8 cellular contexts compared by ENCODE assay signal in genomic region chr17:78356163-78356713, GRCh38. TPM values are rescaled to one million over a fixed set of nuclear protein-coding genes. Genes with fewer than 3 reads are reported as not detected.
DNase-seq lines count a peak whose midpoint lies in the region; ATAC-seq and TF ChIP-seq lines count a peak whose summit lies in the region.

No MANE protein-coding gene starts in this region.

- TF ChIP-seq POLR2A in gastroesophageal sphincter (IDR thresholded peaks at IDR 0.05) (peak in 1 of 2 donors; percentile 61), uterus (IDR thresholded peaks at IDR 0.05) (no peak)

- peak; percentile 90 to 95 for DNase-seq in activated T-cell treated with anti-CD3 and anti-CD28 coated beads, Interleukin-2, amount 50 U/mL, for 72 hours
- peak; percentile 81 for DNase-seq in stimulated activated CD4-positive, alpha-beta T cell treated with anti-CD3 and anti-CD28 coated beads, Interleukin-12 subunit alpha, Interleukin-12 subunit beta, amount 100 ng/mL, for 4 hours
- DNase-seq in NCI-H2029 (lab: John Stamatoyannopoulos, UW) (no peak), uterus (no peak)

- peaks cover 15 to 19% of the 10 kb centered on the region in 2 donors for H3K36me3 Mint-ChIP-seq in activated T-cell treated with anti-CD3 and anti-CD28 coated beads, Interleukin-2, amount 50 U/mL, for 72 hours (ENCODE audit: insufficient read depth in 2 of 2)

- H3K36me3 ChIP-seq in gastroesophageal sphincter (peaks cover 0 to 26% of the 10 kb centered on the region in 2 donors), uterus (no peaks in the 10 kb centered on the region)

- 9 to 45% methylated on average over 4 to 7 of the region's 15 CpGs for WGBS in gastroesophageal sphincter (ENCODE audit: low coverage in 1 of 2), 2 donors

- no peaks in the 10 kb centered on the region for H3K9me3 ChIP-seq in gastroesophageal sphincter
- no peaks in the 10 kb centered on the region for H3K9me3 ChIP-seq in uterus

- TF ChIP-seq CTCF in gastroesophageal sphincter (IDR thresholded peaks at IDR 0.05) (no peak), uterus (IDR thresholded peaks at IDR 0.05) (no peak)

- H3K4me3 ChIP-seq in gastroesophageal sphincter (peak overlapping the region in 1 of 2 donors; percentile 57), uterus (no peak overlapping the region)

- H3K27ac Mint-ChIP-seq in activated T-cell treated with anti-CD3 and anti-CD28 coated beads, Interleukin-2, amount 50 U/mL, for 72 hours = peak overlapping the region; percentile 91

- H3K27me3 ChIP-seq in gastroesophageal sphincter (no peaks in the 10 kb centered on the region), uterus (no peaks in the 10 kb centered on the region)

- peaks cover 48% of the 10 kb centered on the region for H3K4me1 Mint-ChIP-seq in activated T-cell treated with anti-CD3 and anti-CD28 coated beads, Interleukin-2, amount 50 U/mL, for 72 hours (ENCODE audit: low read depth)

- intact Hi-C loops in uterus (cut with DNase I; ENCODE audit: low total_unique reads) = no loop called here

- TF ChIP-seq EP300 in gastroesophageal sphincter (IDR thresholded peaks at IDR 0.05) = no peak

- peak overlapping the region; percentile 86 to 96 for H3K4me3 Mint-ChIP-seq in activated T-cell treated with anti-CD3 and anti-CD28 coated beads, Interleukin-2, amount 50 U/mL, for 72 hours

- peak overlapping the region; percentile 53 to 96 (median 90) for H3K27ac ChIP-seq in gastroesophageal sphincter
- peak overlapping the region in 1 of 2 donors; percentile 95 for H3K27ac ChIP-seq in uterus

- H3K4me1 ChIP-seq in gastroesophageal sphincter = peaks cover 20 to 92% (median 50%) of the 10 kb centered on the region in 3 donors
- peaks cover 8 to 24% of the 10 kb centered on the region in 2 donors for H3K4me1 ChIP-seq in uterus

- ATAC-seq in GM18868 (IDR thresholded peaks at IDR 0.05; ENCODE audit: unreplicated experiment) = peak; percentile 79
- ATAC-seq in HG02938 (IDR thresholded peaks at IDR 0.05; ENCODE audit: unreplicated experiment) = peak; percentile 57
- ATAC-seq in activated T-cell treated with anti-CD3 and anti-CD28 coated beads, Interleukin-2, amount 50 U/mL, for 72 hours (replicated peaks in 1 of 2) = peak; percentile 60 to 61
- ATAC-seq in gastroesophageal sphincter = no peak

- H3K9me3 Mint-ChIP-seq in activated T-cell treated with anti-CD3 and anti-CD28 coated beads, Interleukin-2, amount 50 U/mL, for 72 hours = no peaks in the 10 kb centered on the region

- no peaks in the 10 kb centered on the region for H3K27me3 Mint-ChIP-seq in activated T-cell treated with anti-CD3 and anti-CD28 coated beads, Interleukin-2, amount 50 U/mL, for 72 hours (ENCODE audit: low read depth)

TF ChIP-seq in PFSK-1, 5 proteins besides CTCF, POLR2A, EP300 and RAD21:
- peak; percentile 51; the same call in 1 of the 2 replicates for TF ChIP-seq POLR2AphosphoS5 (IDR thresholded peaks at IDR 0.05; ENCODE audit: low read depth, low read length)
- no peak for TF ChIP-seq SIN3A (IDR thresholded peaks at IDR 0.05; ENCODE audit: borderline replicate concordance, insufficient read depth, low read length)
- no peak for TF ChIP-seq FOXP2 (optimal IDR thresholded peaks at IDR 0.05; ENCODE audit: borderline replicate concordance, extremely low read depth, extremely low read length, insufficient read depth)
- no peak for TF ChIP-seq TAF1 (IDR thresholded peaks at IDR 0.05; ENCODE audit: borderline replicate concordance, insufficient read depth, low read length)

RNA-seq across cellular contexts. Expression of gene SOCS3, which starts 3.6 kb away (rescaled TPM):
- 15.1 TPM for polyA plus RNA-seq in PFSK-1 (2012; ENCODE audit: insufficient read length, low read depth)
- total RNA-seq in activated T-cell treated with anti-CD3 and anti-CD28 coated beads, Interleukin-2, amount 50 U/mL, for 72 hours = 100 to 1,000 TPM; 164 to 212 TPM
- 100 to 1,000 TPM in 1 of 4 donors, 10 to 100 TPM in 3; 11.5 to 423 (median 38.2) TPM for total RNA-seq in gastroesophageal sphincter
- total RNA-seq in uterus = 100 to 1,000 TPM in 1 of 4 donors, 10 to 100 TPM in 3; 20.9 to 101 (median 39.5) TPM

RNA-seq across cellular contexts. Expression of gene PGS1, which starts 22.2 kb away (rescaled TPM):
- polyA plus RNA-seq in PFSK-1 (2012; ENCODE audit: insufficient read length, low read depth) = 53.3 TPM
- 100 to 1,000 TPM in 1 of 2 donors, 10 to 100 TPM in 1; 81.6 to 101 TPM for total RNA-seq in activated T-cell treated with anti-CD3 and anti-CD28 coated beads, Interleukin-2, amount 50 U/mL, for 72 hours
- total RNA-seq in gastroesophageal sphincter (10 to 100 TPM; 24.1 to 53.0 (median 38.8) TPM), uterus (10 to 100 TPM; 12.9 to 75.4 (median 63.1) TPM)

Comparison
In these comparisons a context has a peak if more than half of its experiments do, and no peak if none do; other contexts are left out.
1. DNase-seq: peak in activated T-cell treated with anti-CD3 and anti-CD28 coated beads, Interleukin-2, amount 50 U/mL, for 72 hours (2 of 2) and stimulated activated CD4-positive, alpha-beta T cell treated with anti-CD3 and anti-CD28 coated beads, Interleukin-12 subunit alpha, Interleukin-12 subunit beta, amount 100 ng/mL, for 4 hours (single experiment); none in NCI-H2029 (single experiment) and uterus (0 of 2).